14 cellular contexts compared by ENCODE assay signal in the genomic region with DNA sequence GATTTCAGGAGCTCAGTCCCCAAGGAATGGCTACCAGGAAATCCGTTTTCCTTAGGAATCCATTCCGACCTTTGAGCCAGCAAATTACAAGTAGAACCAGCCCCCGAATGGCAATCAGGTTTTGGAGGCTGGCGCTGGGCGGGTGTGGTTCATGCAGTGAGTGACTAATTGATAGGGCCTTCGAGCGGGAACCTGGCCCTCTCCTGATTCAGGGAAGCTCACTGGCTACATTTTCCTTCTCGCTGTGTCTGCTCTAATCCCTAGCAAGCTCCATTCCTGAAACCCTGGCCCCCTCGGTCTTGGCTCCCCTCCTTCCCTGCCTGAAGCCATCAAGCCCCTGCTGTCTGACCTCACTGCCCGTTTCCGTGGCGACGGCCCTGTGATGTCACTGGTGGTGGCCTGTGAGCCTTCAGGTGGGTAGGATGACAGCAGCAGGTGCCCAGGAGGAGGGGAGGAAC.
DNase-seq lines count a peak whose midpoint lies in the region; ATAC-seq and TF ChIP-seq lines count a peak whose summit lies in the region.
"Had no signal": no experiment of that assay in that cellular context is flagged by ENCODE, and none has a peak within 500 bp of the region (broad histone marks: within the 10 kb centered on the region; RNA-seq: fewer than 3 reads in every experiment).

No MANE protein-coding gene starts in this region.

- H3K27ac Mint-ChIP-seq in activated CD4-positive, alpha-beta T cell treated with anti-CD3 and anti-CD28 coated beads for 36 hours, result no peak overlapping the region
- H3K27ac Mint-ChIP-seq in glutamatergic neuron (ENCODE audit: unreplicated experiment), result peak overlapping the region; percentile 12

- peak; percentile 17 for DNase-seq in activated CD4-positive, alpha-beta T cell treated with anti-CD3 and anti-CD28 coated beads for 36 hours
- DNase-seq in activated CD4-positive, alpha-beta T cell treated with anti-CD3 and anti-CD28 coated beads, Interleukin-2, amount 50 U/mL, for 48 hours, result no peak
- DNase-seq in NCI-H526 treated with DMSO at 0.1 percent for 48 hours (lab: John Stamatoyannopoulos, UW), result peak; percentile 87
- peak; percentile 61 for DNase-seq in glutamatergic neuron
- peak; percentile 27 for DNase-seq in stimulated activated CD8-positive, alpha-beta memory T cell treated with anti-CD3 and anti-CD28 coated beads, Interleukin-4, amount 100 ng/mL, for 48 hours
- DNase-seq in activated CD8-positive, alpha-beta memory T cell treated with anti-CD3 and anti-CD28 coated beads, Interleukin-2, amount 50 U/mL, for 48 hours, result no peak
- DNase-seq in inferior parietal cortex (ENCODE audit: extremely low spot score), result no peak
- DNase-seq: activated CD4-positive, alpha-beta T cell treated with anti-CD3 and anti-CD28 coated beads for 4 hours; activated gamma-delta T cell treated with Interleukin-2 at 50 U/mL for 16 hours; effector CD8-positive, alpha-beta T cell; midbrain; NCI-H1048; upper lobe of right lung had no signal

- POLR2A ChIA-PET in activated CD4-positive, alpha-beta T cell treated with anti-CD3 and anti-CD28 coated beads for 36 hours (lab: Charles Lee), result no interaction called here

- CTCF ChIA-PET in activated CD4-positive, alpha-beta T cell treated with anti-CD3 and anti-CD28 coated beads for 36 hours (lab: Charles Lee), result no interaction called here

- no peaks in the 10 kb centered on the region for H3K36me3 Mint-ChIP-seq in activated CD4-positive, alpha-beta T cell treated with anti-CD3 and anti-CD28 coated beads for 36 hours (ENCODE audit: low read depth)
- H3K36me3 Mint-ChIP-seq in glutamatergic neuron (ENCODE audit: unreplicated experiment), result peaks cover 4% of the 10 kb centered on the region

- intact Hi-C loops in activated CD4-positive, alpha-beta T cell treated with anti-CD3 and anti-CD28 coated beads for 36 hours (cut with DNase I, micrococcal nuclease), result no loop called here

- no peak for ATAC-seq in activated CD4-positive, alpha-beta T cell treated with anti-CD3 and anti-CD28 coated beads for 36 hours
- no peak for ATAC-seq in HG03045 (IDR thresholded peaks at IDR 0.05; ENCODE audit: unreplicated experiment)
- ATAC-seq: upper lobe of right lung had no signal

- H3K4me3 Mint-ChIP-seq in activated CD4-positive, alpha-beta T cell treated with anti-CD3 and anti-CD28 coated beads for 36 hours, result no peak overlapping the region
- no peak overlapping the region for H3K4me3 Mint-ChIP-seq in glutamatergic neuron (ENCODE audit: unreplicated experiment)

- H3K9me3 Mint-ChIP-seq in activated CD4-positive, alpha-beta T cell treated with anti-CD3 and anti-CD28 coated beads for 36 hours (ENCODE audit: low read depth), result no peaks in the 10 kb centered on the region
- peaks cover 1% of the 10 kb centered on the region for H3K9me3 Mint-ChIP-seq in glutamatergic neuron (ENCODE audit: unreplicated experiment)

- no peak for TF ChIP-seq CTCF in glutamatergic neuron (IDR thresholded peaks at IDR 0.05; ENCODE audit: partially characterized antibody, unreplicated experiment)

- peaks cover 8% of the 10 kb centered on the region for H3K4me1 Mint-ChIP-seq in activated CD4-positive, alpha-beta T cell treated with anti-CD3 and anti-CD28 coated beads for 36 hours
- peaks cover 20% of the 10 kb centered on the region for H3K4me1 Mint-ChIP-seq in glutamatergic neuron (ENCODE audit: low read depth, unreplicated experiment)

- H3K27me3 Mint-ChIP-seq in activated CD4-positive, alpha-beta T cell treated with anti-CD3 and anti-CD28 coated beads for 36 hours, result no peaks in the 10 kb centered on the region
- peaks cover 5% of the 10 kb centered on the region for H3K27me3 Mint-ChIP-seq in glutamatergic neuron (ENCODE audit: unreplicated experiment)

Comparison
In these comparisons a context has a peak if more than half of its experiments do, and no peak if none do; other contexts are left out.
1. DNase-seq: peak in activated CD4-positive, alpha-beta T cell treated with anti-CD3 and anti-CD28 coated beads for 36 hours (single experiment), NCI-H526 treated with DMSO at 0.1 percent for 48 hours (single experiment), glutamatergic neuron (single experiment) and stimulated activated CD8-positive, alpha-beta memory T cell treated with anti-CD3 and anti-CD28 coated beads, Interleukin-4, amount 100 ng/mL, for 48 hours (single experiment); none in activated CD4-positive, alpha-beta T cell treated with anti-CD3 and anti-CD28 coated beads, Interleukin-2, amount 50 U/mL, for 48 hours (0 of 2), activated CD8-positive, alpha-beta memory T cell treated with anti-CD3 and anti-CD28 coated beads, Interleukin-2, amount 50 U/mL, for 48 hours (single experiment) and inferior parietal cortex (single experiment).